15 cellular contexts compared by ENCODE assay signal in the genomic region with DNA sequence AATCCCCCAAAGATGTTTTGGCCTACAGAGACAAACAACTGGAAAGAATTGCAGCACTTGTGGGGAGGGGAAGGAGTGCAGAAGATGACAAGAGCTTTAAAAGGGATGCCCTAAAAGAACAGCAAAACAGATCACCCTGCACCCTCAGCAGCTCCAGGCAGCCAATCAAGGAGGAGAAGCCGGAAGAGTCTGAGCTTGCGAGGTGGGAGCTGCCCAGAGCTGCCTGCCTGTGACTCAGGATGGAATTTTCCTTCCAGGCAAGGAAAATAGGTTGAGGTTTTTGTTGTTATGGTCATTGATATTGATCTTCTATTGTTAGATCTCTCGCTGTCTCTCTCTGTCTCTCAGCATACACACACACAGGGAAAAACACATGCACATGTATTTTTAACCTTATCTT.
DNase-seq lines count a peak whose midpoint lies in the region; ATAC-seq and TF ChIP-seq lines count a peak whose summit lies in the region.
"Had no signal": no experiment of that assay in that cellular context is flagged by ENCODE, and none has a peak within 500 bp of the region (broad histone marks: within the 10 kb centered on the region; RNA-seq: fewer than 3 reads in every experiment).

No MANE protein-coding gene starts in this region.

- peaks cover 6% of the 10 kb centered on the region for H3K79me1 ChIP-seq in trophoblast cell (ENCODE audit: low read length)

- ATAC-seq in WTC11: peak; percentile 72
- ATAC-seq in GM18867 (IDR thresholded peaks at IDR 0.05; ENCODE audit: unreplicated experiment): no peak
- no peak for ATAC-seq in PC-3

- H4K91ac ChIP-seq in trophoblast cell (ENCODE audit: low read depth, low read length): peak overlapping the region; percentile 31

- H3K9me3 ChIP-seq in GM23248 (ENCODE audit: low read depth) (no peaks in the 10 kb centered on the region), trophoblast cell (ENCODE audit: insufficient read depth, low read depth, low read length) (no peaks in the 10 kb centered on the region), PC-3 (ENCODE audit: low read length) (no peaks in the 10 kb centered on the region)
- H3K9me3 ChIP-seq: SJSA1 had no signal

- H3K27ac Mint-ChIP-seq in WTC11: peak overlapping the region; percentile 54

- H3K4me1 ChIP-seq in GM23248 (ENCODE audit: insufficient read depth) (no peaks in the 10 kb centered on the region), trophoblast cell (ENCODE audit: control insufficient read depth in 1 of 2, insufficient read depth in 2 of 2, low read length in 2 of 2) (peaks cover 10 to 19% of the 10 kb centered on the region in 2 experiments), PC-3 (ENCODE audit: insufficient read depth, low read length) (no peaks in the 10 kb centered on the region)
- H3K4me1 ChIP-seq: SJSA1 had no signal

- intact Hi-C loops in PC-3 (cut with micrococcal nuclease): no loop called here

- no peak overlapping the region for H3K4me3 ChIP-seq in GM23248
- H3K4me3 ChIP-seq in fibroblast of the aortic adventitia (ENCODE audit: low read depth, low read length): no peak overlapping the region
- no peak overlapping the region for H3K4me3 ChIP-seq in trophoblast cell (ENCODE audit: low read depth, low read length)
- no peak overlapping the region for H3K4me3 ChIP-seq in PC-3 (ENCODE audit: low read length)
- H3K4me3 ChIP-seq: SJSA1 had no signal

- no peak overlapping the region for H3K4me3 Mint-ChIP-seq in WTC11
- H3K4me3 Mint-ChIP-seq: central memory CD8-positive, alpha-beta T cell had no signal

- in situ Hi-C loops in GM23248 (cut with MboI): no loop called here

- no peak overlapping the region for H3K18ac ChIP-seq in trophoblast cell (ENCODE audit: low read length)

- POLR2A ChIA-PET in WTC11 (lab: Charles Lee) (interaction anchor here (0.6 to 1.2 kb wide), 2 partner anchors 70 to 125 kb away, joined by 3 to 4 read pairs; partner anchors contain the start of gene MAP1B), PC-3 (lab: Charles Lee; ENCODE audit: unreplicated experiment) (no interaction called here)

- H2BK120ac ChIP-seq in trophoblast cell (ENCODE audit: insufficient read depth, low read length, poor library complexity): no peak overlapping the region

- DNase-seq in GM23248: peak; percentile 25
- DNase-seq in WTC11 (ENCODE audit: low spot score): no peak
- peak; percentile 11 for DNase-seq in fibroblast of the aortic adventitia (ENCODE audit: low read depth)
- DNase-seq in trophoblast cell: peak in 1 of 2 donors; percentile 26
- no peak for DNase-seq in NCI-H748 (lab: John Stamatoyannopoulos, UW; ENCODE audit: unreplicated experiment)
- DNase-seq in effector CD8-positive, alpha-beta T cell (lab: John Stamatoyannopoulos, UW): no peak
- no peak for DNase-seq in PC-3
- DNase-seq: activated naive CD4-positive, alpha-beta T cell; NCI-H1417; right cardiac atrium; stimulated activated naive CD4-positive, alpha-beta T cell treated with Interleukin-2 at 50 U/mL for 16 hours; WERI-Rb-1 had no signal

- no peak for TF ChIP-seq CTCF in WTC11 (IDR thresholded peaks at IDR 0.05)
- TF ChIP-seq CTCF in fibroblast of the aortic adventitia (IDR thresholded peaks at IDR 0.05; ENCODE audit: insufficient read depth, low read length): no peak
- TF ChIP-seq CTCF in PC-3 (conservative IDR thresholded peaks at IDR 0.05; ENCODE audit: low read depth, low read length): no peak

- H3K4me1 Mint-ChIP-seq in WTC11: peaks cover 64% of the 10 kb centered on the region
- H3K4me1 Mint-ChIP-seq: central memory CD8-positive, alpha-beta T cell had no signal

- H3F3A ChIP-seq in GM23248 (ENCODE audit: insufficient read depth): no peaks in the 10 kb centered on the region
- no peaks in the 10 kb centered on the region for H3F3A ChIP-seq in PC-3 (ENCODE audit: low read length, unreplicated experiment)

- no peaks in the 10 kb centered on the region for H3K9me3 Mint-ChIP-seq in WTC11
- H3K9me3 Mint-ChIP-seq: central memory CD8-positive, alpha-beta T cell had no signal

- CTCF ChIA-PET in WTC11 (lab: Charles Lee) (interaction anchor here (0.7 to 1.6 kb wide), 5 partner anchors 10 to 339 kb away, joined by 3 to 4 read pairs (median 3); no protein-coding TSS in a partner anchor), PC-3 (lab: Charles Lee) (no interaction called here)

- H2BK5ac ChIP-seq in trophoblast cell (ENCODE audit: low read depth, low read length, poor library complexity): peak overlapping the region; percentile 56

- no peak overlapping the region for H2AK5ac ChIP-seq in trophoblast cell (ENCODE audit: low read length)

- no peaks in the 10 kb centered on the region for H3K36me3 Mint-ChIP-seq in WTC11

- BruUV-seq in PC-3 (replicated peaks; lab: Mats Ljungman, UMichigan): no TSS peak

- H3K9me2 ChIP-seq in GM23248 (ENCODE audit: insufficient read depth) (no peaks in the 10 kb centered on the region), PC-3 (replicated peaks; ENCODE audit: low read length) (no peaks in the 10 kb centered on the region)

- H3K27me3 ChIP-seq in GM23248 (replicated peaks; ENCODE audit: insufficient read depth): peaks cover 19% of the 10 kb centered on the region
- no peaks in the 10 kb centered on the region for H3K27me3 ChIP-seq in trophoblast cell (ENCODE audit: insufficient read depth, low read length)
- no peaks in the 10 kb centered on the region for H3K27me3 ChIP-seq in PC-3 (ENCODE audit: low read length)
- H3K27me3 ChIP-seq: SJSA1 had no signal

- H3K79me2 ChIP-seq in GM23248 (ENCODE audit: insufficient read depth) (no peaks in the 10 kb centered on the region), trophoblast cell (ENCODE audit: control insufficient read depth, insufficient read depth, low read length, poor library complexity) (no peaks in the 10 kb centered on the region), PC-3 (ENCODE audit: low read length) (no peaks in the 10 kb centered on the region)

- no peaks in the 10 kb centered on the region; the same call in 1 of the 2 replicates for H3K27me3 Mint-ChIP-seq in WTC11 (ENCODE audit: low read depth)

- H3K4me2 ChIP-seq in GM23248 (ENCODE audit: unreplicated experiment) (no peak overlapping the region), trophoblast cell (ENCODE audit: low read length) (no peak overlapping the region), PC-3 (ENCODE audit: low read length) (no peak overlapping the region)

- peak overlapping the region; percentile 78 for H2BK12ac ChIP-seq in trophoblast cell (ENCODE audit: low read length)

- 51 to 56% methylated on average over 3 of the region's 3 CpGs for WGBS in GM23248 (ENCODE audit: low coverage in 1 of 2, low lambda C conversion rate in 2 of 2, missing lambda C conversion rate in 2 of 2), 2 experiments
- no CpG with 5 or more reads among the region's 3 CpGs for WGBS in trophoblast cell (ENCODE audit: extremely low coverage, insufficient coverage, insufficient read length)

- H4K12ac ChIP-seq in trophoblast cell (ENCODE audit: low read depth, low read length): no peak overlapping the region

- H2AFZ ChIP-seq in GM23248 (no peak overlapping the region), trophoblast cell (ENCODE audit: insufficient read depth, low read length, poor library complexity) (peak overlapping the region; percentile 35), PC-3 (ENCODE audit: low read length) (no peak overlapping the region)

- H3K9ac ChIP-seq in GM23248 (no peak overlapping the region), trophoblast cell (ENCODE audit: low read length) (no peak overlapping the region), PC-3 (ENCODE audit: low read length) (no peak overlapping the region)

- no peak overlapping the region for H3K14ac ChIP-seq in trophoblast cell (ENCODE audit: low read length)

- H4K20me1 ChIP-seq in GM23248 (ENCODE audit: insufficient read depth): no peaks in the 10 kb centered on the region
- no peaks in the 10 kb centered on the region for H4K20me1 ChIP-seq in PC-3 (ENCODE audit: low read length)

- H4K8ac ChIP-seq in trophoblast cell (ENCODE audit: low read depth, low read length): peak overlapping the region; percentile 68

- H3K27ac ChIP-seq in GM23248 (no peak overlapping the region), trophoblast cell (ENCODE audit: low read depth, low read length) (peak overlapping the region; percentile 84), PC-3 (ENCODE audit: low read length) (no peak overlapping the region)
- H3K27ac ChIP-seq: SJSA1, WERI-Rb-1 had no signal

- H3K23ac ChIP-seq in trophoblast cell (ENCODE audit: low read length): no peak overlapping the region

- no peak overlapping the region for H3K4ac ChIP-seq in trophoblast cell (ENCODE audit: low read depth, low read length)

- H3K36me3 ChIP-seq in GM23248 (ENCODE audit: low read depth) (no peaks in the 10 kb centered on the region), trophoblast cell (ENCODE audit: control insufficient read depth in 1 of 2, insufficient read depth in 2 of 2, low read length in 2 of 2) (no peaks in the 10 kb centered on the region), PC-3 (ENCODE audit: low read depth, low read length) (no peaks in the 10 kb centered on the region)
- H3K36me3 ChIP-seq: SJSA1, WERI-Rb-1 had no signal

TF ChIP-seq in WTC11, 78 proteins besides CTCF, POLR2A, EP300 and RAD21 (continues in another document):
- no peak for TF ChIP-seq ZBTB43 (CRISPR knock-in tag; IDR thresholded peaks at IDR 0.05)
- TF ChIP-seq, protein P1, sequence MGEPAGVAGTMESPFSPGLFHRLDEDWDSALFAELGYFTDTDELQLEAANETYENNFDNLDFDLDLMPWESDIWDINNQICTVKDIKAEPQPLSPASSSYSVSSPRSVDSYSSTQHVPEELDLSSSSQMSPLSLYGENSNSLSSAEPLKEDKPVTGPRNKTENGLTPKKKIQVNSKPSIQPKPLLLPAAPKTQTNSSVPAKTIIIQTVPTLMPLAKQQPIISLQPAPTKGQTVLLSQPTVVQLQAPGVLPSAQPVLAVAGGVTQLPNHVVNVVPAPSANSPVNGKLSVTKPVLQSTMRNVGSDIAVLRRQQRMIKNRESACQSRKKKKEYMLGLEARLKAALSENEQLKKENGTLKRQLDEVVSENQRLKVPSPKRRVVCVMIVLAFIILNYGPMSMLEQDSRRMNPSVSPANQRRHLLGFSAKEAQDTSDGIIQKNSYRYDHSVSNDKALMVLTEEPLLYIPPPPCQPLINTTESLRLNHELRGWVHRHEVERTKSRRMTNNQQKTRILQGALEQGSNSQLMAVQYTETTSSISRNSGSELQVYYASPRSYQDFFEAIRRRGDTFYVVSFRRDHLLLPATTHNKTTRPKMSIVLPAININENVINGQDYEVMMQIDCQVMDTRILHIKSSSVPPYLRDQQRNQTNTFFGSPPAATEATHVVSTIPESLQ (CRISPR knock-in tag; IDR thresholded peaks at IDR 0.05): no peak
- no peak for TF ChIP-seq ZNF416 (CRISPR knock-in tag; IDR thresholded peaks at IDR 0.05)
- TF ChIP-seq GABPB1 (CRISPR knock-in tag; IDR thresholded peaks at IDR 0.05): no peak

Comparison
In these comparisons a context has a peak if more than half of its experiments do, and no peak if none do; other contexts are left out.
1. DNase-seq: peak in GM23248 (single experiment) and fibroblast of the aortic adventitia (single experiment); none in WTC11 (single experiment), NCI-H748 (single experiment), effector CD8-positive, alpha-beta T cell (single experiment) and PC-3 (single experiment).